In the genomic region with DNA sequence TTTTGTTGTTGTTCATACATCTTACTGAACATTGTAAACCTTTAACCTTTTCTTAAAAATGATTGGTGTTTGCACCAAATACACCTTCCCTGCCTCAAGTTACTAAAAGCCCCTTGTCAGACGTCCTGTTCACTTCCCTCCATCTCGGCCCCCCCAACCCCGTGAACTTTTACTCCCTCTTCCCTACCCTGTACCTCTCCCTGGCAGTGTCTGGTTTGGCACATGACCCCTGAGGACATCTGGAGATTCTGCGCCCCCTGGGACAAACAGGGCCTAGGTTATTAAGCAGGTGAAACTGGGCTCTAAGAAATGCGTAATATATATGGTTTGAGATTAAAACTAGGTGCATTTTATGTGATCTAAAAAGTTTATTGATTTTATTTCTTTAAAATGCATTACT, we compare ENCODE assay signal across 8 cellular contexts. TPM values are rescaled to one million over a fixed set of nuclear protein-coding genes. Genes with fewer than 3 reads are reported as not detected.
DNase-seq lines count a peak whose midpoint lies in the region; ATAC-seq and TF ChIP-seq lines count a peak whose summit lies in the region.

No MANE protein-coding gene starts in this region.

- H3K9me3 Mint-ChIP-seq in CD4-positive, CD25-positive, alpha-beta regulatory T cell = peaks cover 0 to 3% (median 0%) of the 10 kb centered on the region in 7 donors
- H3K9me3 Mint-ChIP-seq in effector memory CD8-positive, alpha-beta T cell = no peaks in the 10 kb centered on the region

- TF ChIP-seq CTCF in NB4 (IDR thresholded peaks at IDR 0.05; ENCODE audit: low read depth, low read length) = no peak

- peak overlapping the region; percentile 90 to 97 (median 97) for H3K27ac Mint-ChIP-seq in CD4-positive, CD25-positive, alpha-beta regulatory T cell
- H3K27ac Mint-ChIP-seq in effector memory CD8-positive, alpha-beta T cell = peak overlapping the region; percentile 90 to 95

- DNase-seq in CD4-positive, CD25-positive, alpha-beta regulatory T cell = no peak
- DNase-seq in NB4 (ENCODE audit: low read depth) (peak; percentile 63), T1000 (lab: John Stamatoyannopoulos, UW) (no peak), KBM-7 (no peak), GDM1 (lab: John Stamatoyannopoulos, UW) (no peak)
- no peak for DNase-seq in effector memory CD8-positive, alpha-beta T cell

- peak overlapping the region; percentile 81 for H3K27ac ChIP-seq in CD4-positive, CD25-positive, alpha-beta regulatory T cell (ENCODE audit: insufficient read depth, low read length, poor library complexity, severe bottlenecking)

- H2AFZ ChIP-seq in neuron (ENCODE audit: low read depth, low read length) = no peak overlapping the region

- in situ Hi-C loops in KBM-7 (cut with MboI; ENCODE audit: low pct_unique_long_range_greater_than_20kb, low sequenced_read_pairs) = no loop called here

- TF ChIP-seq POLR2A in NB4 (IDR thresholded peaks at IDR 0.05; ENCODE audit: extremely low read depth, insufficient read length) = no peak

- H3K27me3 Mint-ChIP-seq in CD4-positive, CD25-positive, alpha-beta regulatory T cell = peaks cover 27% of the 10 kb centered on the region
- peaks cover 9% of the 10 kb centered on the region in 2 donors for H3K27me3 Mint-ChIP-seq in effector memory CD8-positive, alpha-beta T cell

- no peaks in the 10 kb centered on the region for H3K27me3 ChIP-seq in CD4-positive, CD25-positive, alpha-beta regulatory T cell (ENCODE audit: control insufficient read depth, insufficient read depth, low read length)
- peaks cover 14% of the 10 kb centered on the region for H3K27me3 ChIP-seq in neuron (ENCODE audit: insufficient read depth, low read length)

- H3K36me3 ChIP-seq in CD4-positive, CD25-positive, alpha-beta regulatory T cell (ENCODE audit: control insufficient read depth, insufficient read depth, low read length) = peaks cover 9% of the 10 kb centered on the region
- peaks cover 18% of the 10 kb centered on the region for H3K36me3 ChIP-seq in neuron (ENCODE audit: insufficient read depth, low read length)

- peak overlapping the region; percentile 91 to 98 (median 95) for H3K4me3 Mint-ChIP-seq in CD4-positive, CD25-positive, alpha-beta regulatory T cell
- peak overlapping the region; percentile 80 to 85 for H3K4me3 Mint-ChIP-seq in effector memory CD8-positive, alpha-beta T cell

- H3K4me3 ChIP-seq in CD4-positive, CD25-positive, alpha-beta regulatory T cell (ENCODE audit: low read depth, low read length) = peak overlapping the region; percentile 86
- peak overlapping the region; percentile 93 for H3K4me3 ChIP-seq in NB4 (ENCODE audit: low read depth, low read length)
- H3K4me3 ChIP-seq in neuron (ENCODE audit: low read length) = peak overlapping the region; percentile 97

- peaks cover 22 to 65% (median 39%) of the 10 kb centered on the region in 4 donors for H3K4me1 Mint-ChIP-seq in CD4-positive, CD25-positive, alpha-beta regulatory T cell
- peaks cover 45 to 50% of the 10 kb centered on the region in 2 donors for H3K4me1 Mint-ChIP-seq in effector memory CD8-positive, alpha-beta T cell (ENCODE audit: low read depth in 2 of 2)

- H3K4me1 ChIP-seq in CD4-positive, CD25-positive, alpha-beta regulatory T cell (ENCODE audit: control insufficient read depth, insufficient read depth, low read length, poor library complexity, severe bottlenecking) = peaks cover 58% of the 10 kb centered on the region
- peaks cover 19% of the 10 kb centered on the region for H3K4me1 ChIP-seq in neuron (ENCODE audit: insufficient read depth, low read length)

- no peaks in the 10 kb centered on the region for H3K36me3 Mint-ChIP-seq in CD4-positive, CD25-positive, alpha-beta regulatory T cell
- peaks cover 41% of the 10 kb centered on the region for H3K36me3 Mint-ChIP-seq in effector memory CD8-positive, alpha-beta T cell (ENCODE audit: insufficient read depth)

- ATAC-seq in CD4-positive, CD25-positive, alpha-beta regulatory T cell (ENCODE audit: low read depth in 2 of 2) = no peak
- no peak for ATAC-seq in effector memory CD8-positive, alpha-beta T cell (replicated peaks)
- no peak for ATAC-seq in HG03342 (IDR thresholded peaks at IDR 0.05; ENCODE audit: unreplicated experiment)

- H3K9me3 ChIP-seq in CD4-positive, CD25-positive, alpha-beta regulatory T cell (ENCODE audit: control insufficient read depth in 2 of 2, low read length in 2 of 2) = no peaks in the 10 kb centered on the region
- no peaks in the 10 kb centered on the region for H3K9me3 ChIP-seq in neuron (ENCODE audit: low read length)

RNA-seq across cellular contexts. Expression of gene PPP2R2D, which starts 1.4 kb away (rescaled TPM):
- 41.8 TPM for total RNA-seq in CD4-positive, CD25-positive, alpha-beta regulatory T cell
- 10 to 100 TPM; 23.8 to 48.1 (median 25.6) TPM for polyA plus RNA-seq in CD4-positive, CD25-positive, alpha-beta regulatory T cell
